ENCODE assay signal across 9 cellular contexts in the genomic region with DNA sequence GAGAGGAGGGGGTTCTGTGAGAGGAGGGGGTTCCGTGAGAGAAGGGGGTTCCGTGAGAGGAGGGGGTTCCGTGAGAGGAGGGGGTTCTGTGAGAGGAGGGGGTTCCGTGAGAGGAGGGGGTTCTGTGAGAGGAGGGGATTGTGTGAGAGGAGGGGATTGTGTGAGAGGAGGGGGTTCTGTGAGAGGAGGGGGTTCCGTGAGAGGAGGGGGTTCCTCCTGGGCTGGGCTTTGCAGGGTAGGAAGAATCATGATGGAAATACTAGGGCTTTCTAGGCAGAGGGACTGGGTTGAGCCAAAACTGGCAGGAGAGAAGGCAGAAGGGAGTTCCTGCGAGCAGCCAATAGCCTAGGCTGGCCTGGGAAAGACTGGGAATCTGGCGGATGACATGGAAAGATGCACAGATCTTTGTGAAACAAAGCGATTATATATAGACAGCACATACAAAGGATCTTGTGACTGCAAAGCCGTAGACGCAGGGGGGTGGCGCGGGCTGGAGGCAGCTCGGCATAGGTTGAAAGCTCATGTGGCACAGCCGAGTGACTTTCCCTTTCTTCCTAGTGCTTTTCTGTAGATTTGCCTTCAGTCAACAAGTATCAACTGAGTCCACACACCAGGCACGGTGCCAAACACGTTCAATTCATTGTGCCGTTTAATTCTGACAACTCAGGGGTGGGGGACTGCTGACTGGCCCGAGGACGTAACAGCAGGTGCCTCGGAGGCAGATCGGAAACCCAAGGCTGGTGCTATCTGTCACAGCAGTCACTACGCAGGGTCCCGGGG. TPM values are rescaled to one million over a fixed set of nuclear protein-coding genes. Genes with fewer than 3 reads are reported as not detected.
DNase-seq lines count a peak whose midpoint lies in the region; ATAC-seq and TF ChIP-seq lines count a peak whose summit lies in the region.
"Had no signal": no experiment of that assay in that cellular context is flagged by ENCODE, and none has a peak within 500 bp of the region (broad histone marks: within the 10 kb centered on the region; RNA-seq: fewer than 3 reads in every experiment).

No MANE protein-coding gene starts in this region.

- peaks cover 0 to 10% (median 6%) of the 10 kb centered on the region in 4 donors for H3K36me3 ChIP-seq in liver (ENCODE audit: control insufficient read depth in 4 of 4, insufficient read depth in 3 of 4, low read depth in 1 of 4, low read length in 3 of 4)

- no peak overlapping the region for H3K4me3 ChIP-seq in liver (ENCODE audit: low read depth in 1 of 3, low read length in 3 of 3)

- TF ChIP-seq CTCF in natural killer cell (IDR thresholded peaks at IDR 0.05), result no peak
- TF ChIP-seq CTCF in WTC11 (IDR thresholded peaks at IDR 0.05), result no peak
- no peak for TF ChIP-seq CTCF in liver (IDR thresholded peaks at IDR 0.05; ENCODE audit: low read depth, low read length, missing input control)

- H3K36me3 Mint-ChIP-seq in natural killer cell (no peaks in the 10 kb centered on the region), WTC11 (peaks cover 29% of the 10 kb centered on the region)
- H3K36me3 Mint-ChIP-seq in natural killer cell treated with Interleukin-12 subunit alpha and Interleukin-12 subunit beta and Interleukin-15 and Interleukin-18, amount 100 ng/mL, for 72 hours, result no peaks in the 10 kb centered on the region

- no peaks in the 10 kb centered on the region for H3K9me3 Mint-ChIP-seq in natural killer cell
- no peaks in the 10 kb centered on the region for H3K9me3 Mint-ChIP-seq in natural killer cell treated with Interleukin-12 subunit alpha and Interleukin-12 subunit beta and Interleukin-15 and Interleukin-18, amount 100 ng/mL, for 72 hours
- peaks cover 9% of the 10 kb centered on the region for H3K9me3 Mint-ChIP-seq in WTC11
- no peaks in the 10 kb centered on the region for H3K9me3 Mint-ChIP-seq in stimulated activated naive CD8-positive, alpha-beta T cell treated with anti-CD3 and anti-CD28 coated beads, Interleukin-15, amount 100 ng/mL, for 72 hours

- H3K9ac ChIP-seq in liver (ENCODE audit: low read depth in 1 of 2, low read length in 2 of 2), result no peak overlapping the region

- 70% methylated on average over 23 of the region's 23 CpGs for WGBS in liver

- H3K4me3 Mint-ChIP-seq in natural killer cell (no peak overlapping the region), WTC11 (no peak overlapping the region)
- no peak overlapping the region for H3K4me3 Mint-ChIP-seq in natural killer cell treated with Interleukin-12 subunit alpha and Interleukin-12 subunit beta and Interleukin-15 and Interleukin-18, amount 100 ng/mL, for 72 hours
- no peak overlapping the region for H3K4me3 Mint-ChIP-seq in stimulated activated naive CD8-positive, alpha-beta T cell treated with anti-CD3 and anti-CD28 coated beads, Interleukin-15, amount 100 ng/mL, for 72 hours

- POLR2A ChIA-PET in WTC11 (lab: Charles Lee), result interaction anchor here (0.8 kb wide), 1 partner anchor 13 kb away, joined by 3 read pairs; no protein-coding TSS in a partner anchor

- ATAC-seq in natural killer cell (no peak), WTC11 (no peak), HG02610 (IDR thresholded peaks at IDR 0.05; ENCODE audit: unreplicated experiment) (no peak), GM18511 (IDR thresholded peaks at IDR 0.05; ENCODE audit: unreplicated experiment) (no peak)
- no peak for ATAC-seq in natural killer cell treated with Interleukin-12 subunit alpha and Interleukin-12 subunit beta and Interleukin-15 and Interleukin-18, amount 100 ng/mL, for 72 hours
- no peak for ATAC-seq in stimulated activated naive CD8-positive, alpha-beta T cell treated with anti-CD3 and anti-CD28 coated beads, Interleukin-15, amount 100 ng/mL, for 72 hours

- CTCF ChIA-PET in WTC11 (lab: Charles Lee), result no interaction called here

- H3K4me1 Mint-ChIP-seq in natural killer cell, result peaks cover 6 to 17% of the 10 kb centered on the region in 2 donors
- peaks cover 4 to 23% of the 10 kb centered on the region in 2 donors for H3K4me1 Mint-ChIP-seq in natural killer cell treated with Interleukin-12 subunit alpha and Interleukin-12 subunit beta and Interleukin-15 and Interleukin-18, amount 100 ng/mL, for 72 hours (ENCODE audit: low read depth in 2 of 2)
- no peaks in the 10 kb centered on the region for H3K4me1 Mint-ChIP-seq in WTC11
- H3K4me1 Mint-ChIP-seq in stimulated activated naive CD8-positive, alpha-beta T cell treated with anti-CD3 and anti-CD28 coated beads, Interleukin-15, amount 100 ng/mL, for 72 hours, result peaks cover 28% of the 10 kb centered on the region

- H3K27ac Mint-ChIP-seq in natural killer cell (peak overlapping the region; percentile 25 to 57), WTC11 (no peak overlapping the region)
- H3K27ac Mint-ChIP-seq in natural killer cell treated with Interleukin-12 subunit alpha and Interleukin-12 subunit beta and Interleukin-15 and Interleukin-18, amount 100 ng/mL, for 72 hours, result peak overlapping the region in 1 of 2 donors; percentile 53
- no peak overlapping the region for H3K27ac Mint-ChIP-seq in stimulated activated naive CD8-positive, alpha-beta T cell treated with anti-CD3 and anti-CD28 coated beads, Interleukin-15, amount 100 ng/mL, for 72 hours

- intact Hi-C loops in natural killer cell (cut with micrococcal nuclease), result no loop called here

- H3K27ac ChIP-seq in liver (ENCODE audit: low read depth in 1 of 2, low read length in 2 of 2), result peak overlapping the region; percentile 79 to 94

- H3K27me3 Mint-ChIP-seq in natural killer cell (ENCODE audit: low read depth in 2 of 2) (no peaks in the 10 kb centered on the region), WTC11 (ENCODE audit: low read depth) (no peaks in the 10 kb centered on the region; the same call in 1 of the 2 replicates)
- no peaks in the 10 kb centered on the region for H3K27me3 Mint-ChIP-seq in natural killer cell treated with Interleukin-12 subunit alpha and Interleukin-12 subunit beta and Interleukin-15 and Interleukin-18, amount 100 ng/mL, for 72 hours
- no peaks in the 10 kb centered on the region for H3K27me3 Mint-ChIP-seq in stimulated activated naive CD8-positive, alpha-beta T cell treated with anti-CD3 and anti-CD28 coated beads, Interleukin-15, amount 100 ng/mL, for 72 hours

- DNase-seq in natural killer cell (no peak), WTC11 (ENCODE audit: low spot score) (no peak), GDM1 (lab: John Stamatoyannopoulos, UW) (no peak)
- no peak for DNase-seq in natural killer cell treated with Interleukin-12 subunit alpha and Interleukin-12 subunit beta and Interleukin-15 and Interleukin-18, amount 100 ng/mL, for 72 hours (ENCODE audit: low spot score)
- no peak for DNase-seq in stimulated activated naive CD8-positive, alpha-beta T cell treated with anti-CD3 and anti-CD28 coated beads, Interleukin-15, amount 100 ng/mL, for 72 hours
- DNase-seq: activated naive CD4-positive, alpha-beta T cell treated with anti-CD3 and anti-CD28 coated beads, Interleukin-2, amount 50 U/mL, for 16 hours had no signal

- no peak for TF ChIP-seq RAD21 in liver (IDR thresholded peaks at IDR 0.05)

- H3K9me3 ChIP-seq in liver (ENCODE audit: control insufficient read depth in 4 of 4, low read length in 3 of 4), result no peaks in the 10 kb centered on the region

- H3K4me1 ChIP-seq in liver (ENCODE audit: control insufficient read depth in 4 of 4, insufficient read depth in 4 of 4, low read length in 3 of 4), result peaks cover 12 to 44% (median 34%) of the 10 kb centered on the region in 4 donors

- H3K27me3 ChIP-seq in liver (ENCODE audit: control insufficient read depth in 4 of 4, insufficient read depth in 4 of 4, low read length in 3 of 4), result no peaks in the 10 kb centered on the region

TF ChIP-seq in WTC11, 78 proteins besides CTCF, POLR2A, EP300 and RAD21 (continues in another document):
- no peak for TF ChIP-seq ZBTB21 (CRISPR knock-in tag; IDR thresholded peaks at IDR 0.05; ENCODE audit: borderline replicate concordance)
- TF ChIP-seq GTF2I (CRISPR knock-in tag; conservative IDR thresholded peaks at IDR 0.05), result no peak
- TF ChIP-seq, protein P1, sequence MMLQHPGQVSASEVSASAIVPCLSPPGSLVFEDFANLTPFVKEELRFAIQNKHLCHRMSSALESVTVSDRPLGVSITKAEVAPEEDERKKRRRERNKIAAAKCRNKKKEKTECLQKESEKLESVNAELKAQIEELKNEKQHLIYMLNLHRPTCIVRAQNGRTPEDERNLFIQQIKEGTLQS (CRISPR knock-in tag; conservative IDR thresholded peaks at IDR 0.05), result no peak
- TF ChIP-seq ZNF671 (CRISPR knock-in tag; IDR thresholded peaks at IDR 0.05), result no peak
- TF ChIP-seq GABPB1 (CRISPR knock-in tag; IDR thresholded peaks at IDR 0.05), result 0 out of 2 replicates have a peak, but pooled peaks have one; percentile 36
- TF ChIP-seq MXD4 (CRISPR knock-in tag; IDR thresholded peaks at IDR 0.05; ENCODE audit: borderline replicate concordance), result no peak

TF ChIP-seq in liver, 16 proteins besides CTCF, POLR2A, EP300 and RAD21 (continues in another document):
- TF ChIP-seq HNF4A (conservative IDR thresholded peaks at IDR 0.05) (no peak), HNF4G (IDR thresholded peaks at IDR 0.05) (no peak)

RNA-seq across cellular contexts. Expression of a gene that starts 6.3 kb away (rescaled TPM):
- total RNA-seq in natural killer cell (10 to 100 TPM; 29.4 to 42.7 (median 39.0) TPM), WTC11 (2021) (87.2 to 93.7 TPM (median 88.9 TPM) in 3 replicates), liver (10 to 100 TPM; 14.0 to 23.8 TPM)
- total RNA-seq in natural killer cell treated with Interleukin-12 subunit alpha and Interleukin-12 subunit beta and Interleukin-15 and Interleukin-18, amount 100 ng/mL, for 72 hours, result 100 to 1,000 TPM in 1 of 2 donors, 10 to 100 TPM in 1; 59.0 to 114 TPM
- 10 to 100 TPM; 35.3 to 70.5 TPM for polyA plus RNA-seq in liver

RNA-seq across cellular contexts. Expression of a gene that starts 26.8 kb away (rescaled TPM):
- under 1 TPM; 0.35 to 0.93 (median 0.78) TPM for total RNA-seq in natural killer cell
- total RNA-seq in natural killer cell treated with Interleukin-12 subunit alpha and Interleukin-12 subunit beta and Interleukin-15 and Interleukin-18, amount 100 ng/mL, for 72 hours, result under 1 TPM in 1 of 2 donors, not detected in 1; 0.33 TPM
- total RNA-seq in WTC11 (2021), result 8.0 to 9.1 TPM (median 8.3 TPM) in 3 replicates
- total RNA-seq in liver, result 10 to 100 TPM; 19.7 to 22.7 TPM
- polyA plus RNA-seq in liver, result 10 to 100 TPM in 1 of 2 donors, 1 to 10 TPM in 1; 6.2 to 26.9 TPM

RNA-seq across cellular contexts. Expression of a gene that starts 29.0 kb away (rescaled TPM):
- under 1 TPM in 2 of 3 donors, not detected in 1; 0.05 to 0.35 TPM for total RNA-seq in natural killer cell
- total RNA-seq in natural killer cell treated with Interleukin-12 subunit alpha and Interleukin-12 subunit beta and Interleukin-15 and Interleukin-18, amount 100 ng/mL, for 72 hours, result under 1 TPM; 0.31 to 0.43 TPM
- total RNA-seq in WTC11 (2021), result 19.5 to 23.0 TPM (median 20.1 TPM) in 3 replicates
- 1 to 10 TPM; 1.0 to 1.2 TPM for total RNA-seq in liver
- 1 to 10 TPM in 1 of 2 donors, under 1 TPM in 1; 0.68 to 1.4 TPM for polyA plus RNA-seq in liver

Comparison
In these comparisons a context has a peak if more than half of its experiments do, and no peak if none do; other contexts are left out.
1. H3K27ac Mint-ChIP-seq: peak in natural killer cell (2 of 2); none in WTC11 (single experiment) and stimulated activated naive CD8-positive, alpha-beta T cell treated with anti-CD3 and anti-CD28 coated beads, Interleukin-15, amount 100 ng/mL, for 72 hours (0 of 2).